In genomic region chr9:90642570-90643539, GRCh38 we compare ENCODE assay signal across 8 cellular contexts. TPM values are rescaled to one million over a fixed set of nuclear protein-coding genes. Genes with fewer than 3 reads are reported as not detected.
A peak's percentile ranks its signal among the peaks of the same experiment; 100 is the strongest.
DNase-seq lines count a peak whose midpoint lies in the region; ATAC-seq and TF ChIP-seq lines count a peak whose summit lies in the region.

Gene DIRAS2 (minus strand): TSS chr9:90642824. CDS start chr9:90613827, 28,997 bp downstream.

- H3K4me3 ChIP-seq in brain microvascular endothelial cell (ENCODE audit: low read depth, low read length) (peak within 1 kb of the TSS; percentile 39), iPS-15b (ENCODE audit: low read depth, low read length) (peak within 1 kb of the TSS; percentile 63)

- H3K9me3 ChIP-seq in iPS-15b (ENCODE audit: control insufficient read depth, insufficient read depth, low read length), result no peaks in the 10 kb centered on the region

- H3K27me3 ChIP-seq in brain microvascular endothelial cell (replicated peaks) (peaks cover 10% of the 10 kb centered on the region), iPS-15b (ENCODE audit: control insufficient read depth, insufficient read depth, low read length) (peaks cover 26% of the 10 kb centered on the region)

- H3K4me1 Mint-ChIP-seq in HFFc6 (ENCODE audit: low read depth), result no peaks in the 10 kb centered on the region

- no peaks in the 10 kb centered on the region for H3K4me1 ChIP-seq in iPS-15b (ENCODE audit: control insufficient read depth, insufficient read depth, low read length)

- ATAC-seq in sciatic nerve, result peak; percentile 84
- ATAC-seq in HG03108 (IDR thresholded peaks at IDR 0.05; ENCODE audit: unreplicated experiment), result no peak
- ATAC-seq in GM18861 (IDR thresholded peaks at IDR 0.05; ENCODE audit: unreplicated experiment), result no peak

- H3K36me3 Mint-ChIP-seq in HFFc6 (ENCODE audit: low read depth), result no peaks in the 10 kb centered on the region

- intact Hi-C loops in sciatic nerve (cut with DNase I), result no loop called here

- TF ChIP-seq CTCF in HFFc6 (IDR thresholded peaks at IDR 0.05) (peak; percentile 44), brain microvascular endothelial cell (IDR thresholded peaks at IDR 0.05; ENCODE audit: low read depth, low read length, missing control alignments) (peak; percentile 56)

- peak within 1 kb of the TSS; percentile 81 for H3K4me3 Mint-ChIP-seq in HFFc6

- in situ Hi-C loops in Caki2 (cut with HindIII; ENCODE audit: low pct_unique_long_range_greater_than_20kb, low sequenced_read_pairs), result no loop called here
- in situ Hi-C loops in brain microvascular endothelial cell (cut with HindIII; ENCODE audit: low pct_ligation_motif_present, low sequenced_read_pairs), result no loop called here

- H3K27ac ChIP-seq in brain microvascular endothelial cell, result no peak within 1 kb of the TSS

- peaks cover 1% of the 10 kb centered on the region for H3K27me3 Mint-ChIP-seq in HFFc6 (ENCODE audit: insufficient read depth)

- H3K27ac Mint-ChIP-seq in HFFc6, result no peak within 1 kb of the TSS

- H3K36me3 ChIP-seq in brain microvascular endothelial cell (replicated peaks), result no peaks in the 10 kb centered on the region
- H3K36me3 ChIP-seq in iPS-15b (ENCODE audit: control insufficient read depth, insufficient read depth, low read length), result no peaks in the 10 kb centered on the region

- H3K9ac ChIP-seq in iPS-15b (ENCODE audit: low read depth, low read length), result no peak within 1 kb of the TSS

- H3K9me3 Mint-ChIP-seq in HFFc6, result peaks cover 4% of the 10 kb centered on the region

- peak; percentile 93 for DNase-seq in Caki2 (ENCODE audit: low read depth)
- peak; percentile 11 for DNase-seq in HFFc6
- DNase-seq in NCI-H526 (lab: John Stamatoyannopoulos, UW), result peak; percentile 46 to 81
- DNase-seq in brain microvascular endothelial cell, result peak; percentile 46
- DNase-seq in sciatic nerve (ENCODE audit: low spot score), result no peak

RNA-seq across cellular contexts. Expression of gene DIRAS2, which starts in this region (rescaled TPM):
- total RNA-seq in Caki2 (2014; rRNA removed; shearing (Covaris generic); ENCODE audit: low replicate concordance), result 4.7 and 8.6 TPM in 2 replicates
- not detected for total RNA-seq in HFFc6 (2021; fragmentation: NEBNext Ultra II Directional; extraction: Animal tissue kit (Norgen Biotek cat#: 25700))
- 5.8 TPM for total RNA-seq in sciatic nerve

Comparison
In these comparisons a context has a peak if more than half of its experiments do, and no peak if none do; other contexts are left out.
1. Peak in DNase-seq in HFFc6; RNA of the gene not detected or under 1 TPM.